20 cellular contexts compared by ENCODE assay signal in the genomic region with DNA sequence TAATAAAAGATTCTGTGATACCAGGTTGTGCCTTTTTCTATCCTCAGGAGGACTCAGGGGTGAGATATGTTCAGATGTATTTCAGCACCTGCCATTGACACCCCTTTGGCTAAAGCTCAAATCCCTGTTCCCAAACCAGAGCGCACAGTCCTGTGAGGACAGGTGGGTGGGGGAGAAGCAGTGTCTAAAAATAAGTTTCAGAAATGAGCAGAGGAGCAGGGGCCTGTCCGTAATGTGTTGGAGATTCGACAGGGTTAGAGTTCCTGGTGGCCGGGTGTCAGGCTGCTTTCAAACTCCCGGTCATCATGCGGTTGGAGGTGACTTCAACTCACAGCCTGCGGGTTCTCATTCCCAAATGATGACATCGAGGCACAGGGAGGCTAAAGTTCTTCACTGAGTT.
"Had no signal": no experiment of that assay in that cellular context is flagged by ENCODE, and none has a peak within 500 bp of the region (broad histone marks: within the 10 kb centered on the region; RNA-seq: fewer than 3 reads in every experiment).

No MANE protein-coding gene starts in this region.

- H3K27ac ChIP-seq: colonic mucosa, left lung, parathyroid adenoma, prostate gland, sigmoid colon, suprapubic skin, thyroid gland, upper lobe of left lung, uterus had no signal

- H3K9me3 ChIP-seq: colonic mucosa, left lung, prostate gland, sigmoid colon, suprapubic skin, thyroid gland, upper lobe of left lung, uterus had no signal

- H3K9ac ChIP-seq: parathyroid adenoma had no signal

- H3K36me3 ChIP-seq: colonic mucosa, left lung, prostate gland, sigmoid colon, suprapubic skin, thyroid gland, upper lobe of left lung, uterus had no signal

- H3K36me3 Mint-ChIP-seq: immature natural killer cell; naive thymus-derived CD4-positive, alpha-beta T cell; stimulated activated effector memory CD8-positive, alpha-beta T cell treated with anti-CD3 and anti-CD28 coated beads, Interleukin-12 subunit alpha, Interleukin-12 subunit beta, amount 100 ng/mL, for 72 hours had no signal

- H3K4me3 ChIP-seq: colonic mucosa, left lung, lung, prostate gland, sigmoid colon, smooth muscle cell, suprapubic skin, thyroid gland, upper lobe of left lung, uterus had no signal

- ATAC-seq: left lung; naive thymus-derived CD4-positive, alpha-beta T cell; stimulated activated effector memory CD8-positive, alpha-beta T cell treated with anti-CD3 and anti-CD28 coated beads, Interleukin-12 subunit alpha, Interleukin-12 subunit beta, amount 100 ng/mL, for 72 hours; stimulated activated naive CD8-positive, alpha-beta T cell treated with anti-CD3 and anti-CD28 coated beads, Interleukin-15, Interleukin-2, amounts not matched to agents 100 U/mL and 50 U/mL, for 24 hours had no signal

- H3K27ac Mint-ChIP-seq: immature natural killer cell; naive thymus-derived CD4-positive, alpha-beta T cell; nephron progenitor cell; stimulated activated effector memory CD8-positive, alpha-beta T cell treated with anti-CD3 and anti-CD28 coated beads, Interleukin-12 subunit alpha, Interleukin-12 subunit beta, amount 100 ng/mL, for 72 hours had no signal

- H3K27me3 ChIP-seq: colonic mucosa, left lung, sigmoid colon, suprapubic skin, thyroid gland, upper lobe of left lung, uterus had no signal

- H3K4me3 Mint-ChIP-seq: immature natural killer cell; naive thymus-derived CD4-positive, alpha-beta T cell; nephron progenitor cell; stimulated activated effector memory CD8-positive, alpha-beta T cell treated with anti-CD3 and anti-CD28 coated beads, Interleukin-12 subunit alpha, Interleukin-12 subunit beta, amount 100 ng/mL, for 72 hours had no signal

- DNase-seq: colonic mucosa; dermis blood vessel endothelial cell; immature natural killer cell; left lung; mesenchymal stem cell; naive thymus-derived CD4-positive, alpha-beta T cell; nephron progenitor cell; retina; sigmoid colon; stimulated activated CD4-positive, alpha-beta T cell treated with anti-CD3 and anti-CD28 coated beads, Interleukin-2, amount 100 ng/mL, for 48 hours; stimulated activated naive CD8-positive, alpha-beta T cell treated with anti-CD3 and anti-CD28 coated beads, Interleukin-15, Interleukin-2, amounts not matched to agents 100 U/mL and 50 U/mL, for 24 hours; thyroid gland; upper lobe of left lung; uterus had no signal

- H3K4me1 ChIP-seq: colonic mucosa, left lung, parathyroid adenoma, prostate gland, suprapubic skin, uterus had no signal

- H3K9me3 Mint-ChIP-seq: immature natural killer cell; naive thymus-derived CD4-positive, alpha-beta T cell; nephron progenitor cell; stimulated activated effector memory CD8-positive, alpha-beta T cell treated with anti-CD3 and anti-CD28 coated beads, Interleukin-12 subunit alpha, Interleukin-12 subunit beta, amount 100 ng/mL, for 72 hours had no signal
